ENCODE assay signal across 8 cellular contexts in the genomic region with DNA sequence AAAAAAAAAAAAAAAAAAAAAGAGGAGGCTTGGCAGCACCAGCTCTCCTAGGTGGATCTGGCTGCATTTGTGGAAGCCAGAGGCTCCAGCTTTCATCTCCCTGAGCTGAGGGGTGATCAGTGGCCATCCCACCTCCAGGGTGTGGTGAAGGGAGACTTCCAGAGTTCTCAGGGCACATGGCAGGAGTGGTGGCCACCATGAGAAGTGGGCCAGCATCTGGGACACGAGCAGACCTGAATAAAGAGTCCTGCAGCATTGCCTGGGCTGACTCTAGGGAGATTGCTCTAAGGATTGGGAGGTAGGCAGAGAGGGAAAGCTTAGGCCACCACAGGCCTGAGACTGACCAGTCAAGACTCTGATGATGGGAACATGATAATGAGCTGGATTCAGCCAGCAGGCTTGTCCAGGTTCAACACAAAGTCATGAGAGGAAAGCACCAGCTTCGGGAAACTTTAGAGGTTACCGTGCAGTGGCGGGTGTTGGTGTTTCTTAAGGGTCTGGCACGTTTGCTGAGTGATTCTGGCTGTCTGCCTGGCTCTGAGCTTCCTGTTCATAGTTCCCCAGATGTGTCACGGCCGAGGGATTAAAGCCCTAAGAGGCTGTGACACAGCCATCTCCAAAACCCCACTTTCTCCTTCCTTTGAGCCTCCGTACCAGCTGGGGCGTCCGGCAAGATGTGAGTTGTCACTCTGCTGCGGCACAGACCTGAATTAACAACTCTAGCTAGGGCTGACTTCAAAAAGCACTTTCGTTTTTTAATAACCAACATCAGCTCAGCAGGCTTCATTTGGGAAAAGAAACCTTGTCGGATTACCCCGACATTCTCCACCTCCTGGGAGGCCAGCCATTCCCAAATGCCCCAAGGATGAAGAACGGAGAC. TPM values are rescaled to one million over a fixed set of nuclear protein-coding genes. Genes with fewer than 3 reads are reported as not detected.
A peak's percentile ranks its signal among the peaks of the same experiment; 100 is the strongest.
DNase-seq lines count a peak whose midpoint lies in the region; ATAC-seq, FAIRE-seq and TF ChIP-seq lines count a peak whose summit lies in the region.

No MANE protein-coding gene starts in this region.

- peak overlapping the region; percentile 18 for H2AFZ ChIP-seq in ACC112 (ENCODE audit: low read length, unreplicated experiment)
- H2AFZ ChIP-seq in endothelial cell of umbilical vein (ENCODE audit: low read depth, low read length): peak overlapping the region; percentile 84
- H2AFZ ChIP-seq in parathyroid adenoma: peak overlapping the region; percentile 60

- POLR2A ChIA-PET in endothelial cell of umbilical vein (lab: Charles Lee): no interaction called here

- no peaks in the 10 kb centered on the region for H3K27me3 ChIP-seq in ACC112 (ENCODE audit: insufficient read depth, low read length)
- H3K27me3 ChIP-seq in endothelial cell of umbilical vein (ENCODE audit: control insufficient read depth in 2 of 2, insufficient read depth in 2 of 2, low read length in 2 of 2): no peaks in the 10 kb centered on the region
- H3K27me3 ChIP-seq in parathyroid adenoma (ENCODE audit: control insufficient read depth, insufficient read depth, low read length): no peaks in the 10 kb centered on the region

- H3K36me3 ChIP-seq in ACC112 (ENCODE audit: insufficient read depth, low read length) (peaks cover 12% of the 10 kb centered on the region; the same call in 1 of the 2 replicates), endothelial cell of umbilical vein (ENCODE audit: control insufficient read depth in 2 of 2, extremely low read depth in 1 of 2, insufficient read depth in 2 of 2, low read length in 2 of 2) (no peaks in the 10 kb centered on the region), parathyroid adenoma (ENCODE audit: control insufficient read depth, insufficient read depth, low read length) (no peaks in the 10 kb centered on the region)

- peak overlapping the region; percentile 93 for H3K4me2 ChIP-seq in endothelial cell of umbilical vein (ENCODE audit: insufficient read depth, low read length)
- H3K4me2 ChIP-seq in parathyroid adenoma (ENCODE audit: low read length): peak overlapping the region; percentile 45

- peaks cover 63% of the 10 kb centered on the region for H3K4me1 ChIP-seq in ACC112 (ENCODE audit: control insufficient read depth, insufficient read depth, low read length, unreplicated experiment)
- H3K4me1 ChIP-seq in endothelial cell of umbilical vein (ENCODE audit: control insufficient read depth, extremely low read depth, insufficient read depth, low read length): peaks cover 10% of the 10 kb centered on the region
- peaks cover 24% of the 10 kb centered on the region for H3K4me1 ChIP-seq in parathyroid adenoma

- peak overlapping the region; percentile 88 for H3K4me3 ChIP-seq in ACC112 (ENCODE audit: low read depth, low read length)
- peak overlapping the region; percentile 24 to 59 (median 32) for H3K4me3 ChIP-seq in endothelial cell of umbilical vein (replicated peaks in 1 of 3; ENCODE audit: insufficient read depth in 1 of 3, low read depth in 1 of 3, low read length in 3 of 3)
- H3K4me3 ChIP-seq in parathyroid adenoma (ENCODE audit: low read depth, low read length): no peak overlapping the region

- CTCF ChIA-PET in endothelial cell of umbilical vein (lab: Charles Lee): interaction anchor here (0.6 to 3.8 kb wide), 15 partner anchors 9 to 626 kb away, joined by 3 to 20 read pairs (median 4); no protein-coding TSS in a partner anchor

- DNase-seq in activated CD4-positive, alpha-beta T cell treated with anti-CD3 and anti-CD28 coated beads, Interleukin-2, amount 50 U/mL, for 4 hours: peak; percentile 43 to 65
- DNase-seq in endothelial cell of umbilical vein (ENCODE audit: low read depth, low spot score) (peak; percentile 79), urothelium cell line (ENCODE audit: low spot score) (peak; percentile 55), retina (no peak)

- no peaks in the 10 kb centered on the region for H3K9me1 ChIP-seq in endothelial cell of umbilical vein (replicated peaks; ENCODE audit: control insufficient read depth, extremely low read depth, insufficient read depth, low read length)

- H3K27ac ChIP-seq in ACC112 (ENCODE audit: low read depth, low read length): peak overlapping the region; percentile 98
- peak overlapping the region; percentile 16 for H3K27ac ChIP-seq in endothelial cell of umbilical vein (ENCODE audit: insufficient read depth, low read depth, low read length)
- peak overlapping the region; percentile 45 for H3K27ac ChIP-seq in parathyroid adenoma

- no peaks in the 10 kb centered on the region for H4K20me1 ChIP-seq in endothelial cell of umbilical vein (replicated peaks; ENCODE audit: control insufficient read depth, extremely low read depth, insufficient read depth, low read length)

- no peaks in the 10 kb centered on the region for H3K9me3 ChIP-seq in endothelial cell of umbilical vein (replicated peaks; ENCODE audit: control insufficient read depth, insufficient read depth, low read length)
- H3K9me3 ChIP-seq in parathyroid adenoma (ENCODE audit: control insufficient read depth, low read length): no peaks in the 10 kb centered on the region

- TF ChIP-seq CTCF in endothelial cell of umbilical vein (IDR thresholded peaks at IDR 0.05; ENCODE audit: extremely low read depth in 1 of 2, insufficient read depth in 1 of 2, low read depth in 1 of 2, low read length in 2 of 2): no peak
- no peak for TF ChIP-seq CTCF in parathyroid adenoma (IDR thresholded peaks at IDR 0.05)

- BruUV-seq in endothelial cell of umbilical vein (replicated peaks; lab: Mats Ljungman, UMichigan): no TSS peak

- dilution Hi-C loops in endothelial cell of umbilical vein (cut with MboI; ENCODE audit: extremely low pct_ligation_motif_present, low sequenced_read_pairs): no loop called here

- intact Hi-C loops in endothelial cell of umbilical vein (cut with micrococcal nuclease): loop anchor here (1.0 kb wide), 1 partner anchor 21 kb away; no protein-coding TSS in a partner anchor

- no peak for TF ChIP-seq POLR2A in endothelial cell of umbilical vein (IDR thresholded peaks at IDR 0.05; ENCODE audit: low read depth, low read length)

- peaks cover 55% of the 10 kb centered on the region for H3K79me2 ChIP-seq in ACC112 (ENCODE audit: control insufficient read depth, insufficient read depth, low read length, unreplicated experiment)
- no peaks in the 10 kb centered on the region for H3K79me2 ChIP-seq in endothelial cell of umbilical vein (ENCODE audit: control insufficient read depth, insufficient read depth, low read length)
- H3K79me2 ChIP-seq in parathyroid adenoma: no peaks in the 10 kb centered on the region

- H3K9ac ChIP-seq in endothelial cell of umbilical vein (replicated peaks; ENCODE audit: extremely low read depth, insufficient read depth, low read length): peak overlapping the region; percentile 40
- no peak overlapping the region for H3K9ac ChIP-seq in parathyroid adenoma

- peak; percentile 84 for ATAC-seq in GM19395 (IDR thresholded peaks at IDR 0.05; ENCODE audit: unreplicated experiment)
- ATAC-seq in HG03460 (IDR thresholded peaks at IDR 0.05; ENCODE audit: unreplicated experiment): peak; percentile 82

- peak; percentile 86 for FAIRE-seq in endothelial cell of umbilical vein (lab: Jason Lieb, UNC)
- FAIRE-seq in urothelium cell line (lab: Jason Lieb, UNC): no peak

TF ChIP-seq in endothelial cell of umbilical vein, 7 proteins besides CTCF, POLR2A, EP300 and RAD21:
- TF ChIP-seq FOS (IDR thresholded peaks at IDR 0.05; ENCODE audit: borderline replicate concordance, insufficient read depth, low read length): peak; percentile 24
- TF ChIP-seq, protein P1, sequence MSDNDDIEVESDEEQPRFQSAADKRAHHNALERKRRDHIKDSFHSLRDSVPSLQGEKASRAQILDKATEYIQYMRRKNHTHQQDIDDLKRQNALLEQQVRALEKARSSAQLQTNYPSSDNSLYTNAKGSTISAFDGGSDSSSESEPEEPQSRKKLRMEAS (IDR thresholded peaks at IDR 0.05; ENCODE audit: insufficient read depth, insufficient read length): no peak
TF ChIP-seq in endothelial cell of umbilical vein: peak in this region for 1.

RNA-seq across cellular contexts. Expression of a gene that starts 38.3 kb away (rescaled TPM):
- total RNA-seq in endothelial cell of umbilical vein: 2.9 and 5.5 TPM in 2 replicates
- polyA plus RNA-seq in endothelial cell of umbilical vein: 5.4 and 5.6 TPM in 2 replicates
- polyA plus RNA-seq in endothelial cell of umbilical vein (2011; cell fraction: cytosol; rRNA removed): 4.9 TPM in 2 replicates
- 4.0 and 4.1 TPM in 2 replicates for polyA plus RNA-seq in endothelial cell of umbilical vein (2011; cell fraction: nucleus; rRNA removed)
- polyA plus RNA-seq in endothelial cell of umbilical vein (2012): 2.0 and 2.4 TPM in 2 replicates
- polyA minus RNA-seq in endothelial cell of umbilical vein: 6.6 and 7.1 TPM in 2 replicates
- polyA minus RNA-seq in endothelial cell of umbilical vein (2011; cell fraction: cytosol; rRNA and poly(A)+ RNA removed): 0.31 TPM
- 1.9 and 2.6 TPM in 2 replicates for polyA minus RNA-seq in endothelial cell of umbilical vein (2011; cell fraction: nucleus; rRNA and poly(A)+ RNA removed)

Comparison
In these comparisons a context has a peak if more than half of its experiments do, and no peak if none do; other contexts are left out.
1. H2AFZ ChIP-seq: peak in every context shown above with its lines; median percentile 84 in endothelial cell of umbilical vein; 60 in parathyroid adenoma; 18 in ACC112.
2. H3K27ac ChIP-seq: peak in every context shown above with its lines; median percentile 98 in ACC112; 45 in parathyroid adenoma; 16 in endothelial cell of umbilical vein.